Comparison of ENCODE assay signal across 8 cellular contexts in genomic region chr12:11651377-11651776, GRCh38. TPM values are rescaled to one million over a fixed set of nuclear protein-coding genes. Genes with fewer than 3 reads are reported as not detected.
DNase-seq lines count a peak whose midpoint lies in the region; ATAC-seq, FAIRE-seq and TF ChIP-seq lines count a peak whose summit lies in the region.

No MANE protein-coding gene starts in this region.

- FAIRE-seq in endothelial cell of umbilical vein (lab: Jason Lieb, UNC) (no peak), pancreas (lab: Jason Lieb, UNC) (no peak)

- ATAC-seq in pancreas (peak in 1 of 4 donors; percentile 5), HG03108 (IDR thresholded peaks at IDR 0.05; ENCODE audit: unreplicated experiment) (no peak)

- H3K9ac ChIP-seq in endothelial cell of umbilical vein (replicated peaks; ENCODE audit: extremely low read depth, insufficient read depth, low read length) = peak overlapping the region; percentile 98

- CTCF ChIA-PET in Calu3 (lab: Charles Lee) = no interaction called here
- CTCF ChIA-PET in endothelial cell of umbilical vein (lab: Charles Lee) = interaction anchor here (1.5 kb wide), 1 partner anchor 80 kb away, joined by 4 read pairs; no protein-coding TSS in a partner anchor

- H3K79me2 ChIP-seq in endothelial cell of umbilical vein (ENCODE audit: control insufficient read depth, insufficient read depth, low read length) = peaks cover 65% of the 10 kb centered on the region

- H3K27ac ChIP-seq in endothelial cell of umbilical vein (ENCODE audit: insufficient read depth, low read depth, low read length) = peak overlapping the region; percentile 79
- peak overlapping the region in 3 of 4 donors; percentile 95 to 98 (median 97) for H3K27ac ChIP-seq in pancreas

- peak overlapping the region; percentile 97 for H3K27ac Mint-ChIP-seq in Calu3 (ENCODE audit: unreplicated experiment)

- H3K4me3 ChIP-seq in endothelial cell of umbilical vein (replicated peaks in 1 of 3; ENCODE audit: insufficient read depth in 1 of 3, low read depth in 1 of 3, low read length in 3 of 3) (peak overlapping the region; percentile 71 to 100 (median 92)), pancreas (peak overlapping the region; percentile 69 to 81 (median 76))

- H4K20me1 ChIP-seq in endothelial cell of umbilical vein (replicated peaks; ENCODE audit: control insufficient read depth, extremely low read depth, insufficient read depth, low read length) = no peaks in the 10 kb centered on the region

- intact Hi-C loops in Calu3 (cut with micrococcal nuclease; ENCODE audit: unreplicated experiment) (loop anchor here (2.0 to 5.0 kb wide), 6 partner anchors 56 to 226 kb away; no protein-coding TSS in a partner anchor), endothelial cell of umbilical vein (cut with micrococcal nuclease) (loop anchor here (1.0 to 5.0 kb wide), 4 partner anchors 23 to 382 kb away; no protein-coding TSS in a partner anchor), pancreas (cut with DNase I) (no loop called here)

- no peaks in the 10 kb centered on the region for H3K9me1 ChIP-seq in endothelial cell of umbilical vein (replicated peaks; ENCODE audit: control insufficient read depth, extremely low read depth, insufficient read depth, low read length)

- peaks cover 30% of the 10 kb centered on the region for H3K4me1 Mint-ChIP-seq in Calu3 (ENCODE audit: low read depth, unreplicated experiment)

- H3K27me3 ChIP-seq in endothelial cell of umbilical vein (ENCODE audit: control insufficient read depth in 2 of 2, insufficient read depth in 2 of 2, low read length in 2 of 2) (no peaks in the 10 kb centered on the region), pancreas (no peaks in the 10 kb centered on the region)

- H3K36me3 Mint-ChIP-seq in Calu3 (ENCODE audit: insufficient read depth, unreplicated experiment) = peaks cover 52% of the 10 kb centered on the region

- H3K36me3 ChIP-seq in endothelial cell of umbilical vein (ENCODE audit: control insufficient read depth in 2 of 2, extremely low read depth in 1 of 2, insufficient read depth in 2 of 2, low read length in 2 of 2) (peaks cover 0 to 2% of the 10 kb centered on the region in 2 experiments), pancreas (no peaks in the 10 kb centered on the region)

- H3K4me1 ChIP-seq in endothelial cell of umbilical vein (ENCODE audit: control insufficient read depth, extremely low read depth, insufficient read depth, low read length) (peaks cover 19% of the 10 kb centered on the region), pancreas (peaks cover 16 to 33% (median 18%) of the 10 kb centered on the region in 3 donors)

- no peak for TF ChIP-seq POLR2A in endothelial cell of umbilical vein (IDR thresholded peaks at IDR 0.05; ENCODE audit: low read depth, low read length)

- H3K4me3 Mint-ChIP-seq in Calu3 (ENCODE audit: low read depth, unreplicated experiment) = peak overlapping the region; percentile 84

- WGBS in pancreas, 2 donors = 12 to 13% methylated on average over 5 of the region's 5 CpGs

- dilution Hi-C loops in endothelial cell of umbilical vein (cut with MboI; ENCODE audit: extremely low pct_ligation_motif_present, low sequenced_read_pairs) = no loop called here

- POLR2A ChIA-PET in endothelial cell of umbilical vein (lab: Charles Lee) = no interaction called here

- no peaks in the 10 kb centered on the region for H3K27me3 Mint-ChIP-seq in Calu3 (ENCODE audit: unreplicated experiment)

- H3K9me3 Mint-ChIP-seq in Calu3 (ENCODE audit: low read depth, unreplicated experiment) = no peaks in the 10 kb centered on the region

- peak overlapping the region; percentile 99 for H3K4me2 ChIP-seq in endothelial cell of umbilical vein (ENCODE audit: insufficient read depth, low read length)

- BruUV-seq in Calu3 (replicated peaks; lab: Mats Ljungman, UMichigan) (no TSS peak), endothelial cell of umbilical vein (replicated peaks; lab: Mats Ljungman, UMichigan) (no TSS peak)

- H3K9me3 ChIP-seq in endothelial cell of umbilical vein (replicated peaks; ENCODE audit: control insufficient read depth, insufficient read depth, low read length) (no peaks in the 10 kb centered on the region), pancreas (no peaks in the 10 kb centered on the region)

- TF ChIP-seq CTCF in Calu3 (IDR thresholded peaks at IDR 0.05; ENCODE audit: unreplicated experiment) (no peak), endothelial cell of umbilical vein (IDR thresholded peaks at IDR 0.05; ENCODE audit: extremely low read depth in 1 of 2, insufficient read depth in 1 of 2, low read depth in 1 of 2, low read length in 2 of 2) (no peak), pancreas (IDR thresholded peaks at IDR 0.05) (no peak)

- no peak overlapping the region for H2AFZ ChIP-seq in endothelial cell of umbilical vein (ENCODE audit: low read depth, low read length)

- DNase-seq in Calu3 = no peak
- DNase-seq in RPMI8226 = peak; percentile 15
- DNase-seq in endothelial cell of umbilical vein (ENCODE audit: low read depth, low spot score) = no peak
- DNase-seq in pancreas = no peak
- DNase-seq in SKM-1 (lab: John Stamatoyannopoulos, UW; ENCODE audit: unreplicated experiment) = no peak
- DNase-seq in SIG-M5 treated with dmso at 0.1 percent for 504 hours (lab: John Stamatoyannopoulos, UW; ENCODE audit: unreplicated experiment) = no peak
- DNase-seq in SHP77 (lab: John Stamatoyannopoulos, UW) = no peak

TF ChIP-seq in endothelial cell of umbilical vein, 7 proteins besides CTCF, POLR2A, EP300 and RAD21:
- no peak for TF ChIP-seq MYC (IDR thresholded peaks at IDR 0.05; ENCODE audit: low read depth, low read length)
- no peak for TF ChIP-seq POLR2AphosphoS5 (IDR thresholded peaks at IDR 0.05; ENCODE audit: insufficient read depth, low read depth, low read length)
- no peak for TF ChIP-seq EZH2 (IDR thresholded peaks at IDR 0.05; ENCODE audit: borderline replicate concordance, low read depth, low read length, severe bottlenecking)
- no peak for TF ChIP-seq FOS (IDR thresholded peaks at IDR 0.05; ENCODE audit: borderline replicate concordance, insufficient read depth, low read length)
- no peak for TF ChIP-seq GATA2 (IDR thresholded peaks at IDR 0.05; ENCODE audit: insufficient read depth, insufficient read length, low read depth, low read length)
- no peak for TF ChIP-seq MAX (IDR thresholded peaks at IDR 0.05; ENCODE audit: insufficient read depth, insufficient read length)
- no peak for TF ChIP-seq JUN (IDR thresholded peaks at IDR 0.05; ENCODE audit: borderline replicate concordance, insufficient read depth, insufficient read length, low read depth)

RNA-seq across cellular contexts. Expression of gene ETV6, which starts 1.9 kb away (rescaled TPM):
- total RNA-seq in Calu3 (2022) (80.6 and 89.1 TPM in 2 replicates), endothelial cell of umbilical vein (56.1 and 57.1 TPM in 2 replicates), pancreas (10 to 100 TPM; 16.1 to 31.6 (median 19.1) TPM)
- polyA plus RNA-seq in endothelial cell of umbilical vein (13.4 and 15.9 TPM in 2 replicates), pancreas (1 to 10 TPM; 5.1 to 5.3 TPM)
- polyA plus RNA-seq in endothelial cell of umbilical vein (2011; cell fraction: cytosol; rRNA removed) = 12.6 and 13.4 TPM in 2 replicates
- 76.2 and 88.8 TPM in 2 replicates for polyA plus RNA-seq in endothelial cell of umbilical vein (2011; cell fraction: nucleus; rRNA removed)
- 14.9 and 18.7 TPM in 2 replicates for polyA plus RNA-seq in endothelial cell of umbilical vein (2012)
- polyA minus RNA-seq in endothelial cell of umbilical vein = 44.6 and 47.9 TPM in 2 replicates
- polyA minus RNA-seq in endothelial cell of umbilical vein (2011; cell fraction: cytosol; rRNA and poly(A)+ RNA removed) = 5.8 TPM
- polyA minus RNA-seq in endothelial cell of umbilical vein (2011; cell fraction: nucleus; rRNA and poly(A)+ RNA removed) = 104 and 139 TPM in 2 replicates

Comparison
In these comparisons a context has a peak if more than half of its experiments do, and no peak if none do; other contexts are left out.
1. intact Hi-C loops: an anchor here in Calu3 (2.0 to 5.0 kb wide) and endothelial cell of umbilical vein (1.0 to 5.0 kb wide); none called in pancreas.